Comparison of ENCODE assay signal across 10 cellular contexts in genomic region chr10:15715619-15716227, GRCh38. TPM values are rescaled to one million over a fixed set of nuclear protein-coding genes. Genes with fewer than 3 reads are reported as not detected.
DNase-seq lines count a peak whose midpoint lies in the region; ATAC-seq, FAIRE-seq and TF ChIP-seq lines count a peak whose summit lies in the region.
"Had no signal": no experiment of that assay in that cellular context is flagged by ENCODE, and none has a peak within 500 bp of the region (broad histone marks: within the 10 kb centered on the region; RNA-seq: fewer than 3 reads in every experiment).

No MANE protein-coding gene starts in this region.

- H3K4me3 ChIP-seq in DND-41 (ENCODE audit: low read depth in 1 of 2, low read length in 2 of 2) (no peak overlapping the region), endothelial cell of umbilical vein (replicated peaks in 1 of 3; ENCODE audit: insufficient read depth in 1 of 3, low read depth in 1 of 3, low read length in 3 of 3) (no peak overlapping the region), neural progenitor cell (no peak overlapping the region)

- POLR2A ChIA-PET in endothelial cell of umbilical vein (lab: Charles Lee) = no interaction called here

- FAIRE-seq in endothelial cell of umbilical vein (lab: Jason Lieb, UNC) (peak; percentile 92), GM12892 (lab: Jason Lieb, UNC) (no peak)

- H3K4me1 ChIP-seq in DND-41 (ENCODE audit: insufficient read depth, low read length) = no peaks in the 10 kb centered on the region
- H3K4me1 ChIP-seq in endothelial cell of umbilical vein (ENCODE audit: control insufficient read depth, extremely low read depth, insufficient read depth, low read length) = peaks cover 4% of the 10 kb centered on the region
- no peaks in the 10 kb centered on the region for H3K4me1 ChIP-seq in neural progenitor cell

- H3K9me3 Mint-ChIP-seq in neural progenitor cell = no peaks in the 10 kb centered on the region
- no peaks in the 10 kb centered on the region for H3K9me3 Mint-ChIP-seq in activated naive CD4-positive, alpha-beta T cell treated with anti-CD3 and anti-CD28 coated beads, Interleukin-2, amount 50 U/mL, for 72 hours

- TF ChIP-seq POLR2A in endothelial cell of umbilical vein (IDR thresholded peaks at IDR 0.05; ENCODE audit: low read depth, low read length) (no peak), GM12892 (IDR thresholded peaks at IDR 0.05; ENCODE audit: low read depth, low read length) (no peak)

- H3K9ac ChIP-seq in DND-41 (ENCODE audit: low read depth, low read length) = no peak overlapping the region
- H3K9ac ChIP-seq in endothelial cell of umbilical vein (replicated peaks; ENCODE audit: extremely low read depth, insufficient read depth, low read length) = no peak overlapping the region
- H3K9ac ChIP-seq in neural progenitor cell = no peak overlapping the region

- TF ChIP-seq CTCF in DND-41 (IDR thresholded peaks at IDR 0.05; ENCODE audit: borderline replicate concordance, extremely low read depth, low read length, poor library complexity, severe bottlenecking) (peak; percentile 36), endothelial cell of umbilical vein (IDR thresholded peaks at IDR 0.05; ENCODE audit: extremely low read depth in 1 of 2, insufficient read depth in 1 of 2, low read depth in 1 of 2, low read length in 2 of 2) (peak; percentile 58 to 70), neural progenitor cell (IDR thresholded peaks at IDR 0.05) (peak; percentile 62)

- peaks cover 15% of the 10 kb centered on the region for H3F3A ChIP-seq in neural progenitor cell (ENCODE audit: low read depth)

- H2AFZ ChIP-seq in DND-41 (ENCODE audit: low read depth, low read length) (no peak overlapping the region), endothelial cell of umbilical vein (ENCODE audit: low read depth, low read length) (no peak overlapping the region), neural progenitor cell (replicated peaks) (no peak overlapping the region)

- peaks cover 14% of the 10 kb centered on the region for H3K27me3 Mint-ChIP-seq in neural progenitor cell (ENCODE audit: insufficient read depth, low read depth)

- H3K36me3 Mint-ChIP-seq in neural progenitor cell = no peaks in the 10 kb centered on the region
- H3K36me3 Mint-ChIP-seq in activated naive CD4-positive, alpha-beta T cell treated with anti-CD3 and anti-CD28 coated beads, Interleukin-2, amount 50 U/mL, for 72 hours = peaks cover 0 to 5% of the 10 kb centered on the region in 2 donors

- H3K27ac ChIP-seq in DND-41 (ENCODE audit: low read length) = no peak overlapping the region
- H3K27ac ChIP-seq in endothelial cell of umbilical vein (ENCODE audit: insufficient read depth, low read depth, low read length) = no peak overlapping the region
- no peak overlapping the region for H3K27ac ChIP-seq in neural progenitor cell

- ATAC-seq in DND-41 (ENCODE audit: insufficient read depth, low read depth) (no peak), HG02571 (IDR thresholded peaks at IDR 0.05; ENCODE audit: unreplicated experiment) (no peak)
- ATAC-seq in activated naive CD4-positive, alpha-beta T cell treated with anti-CD3 and anti-CD28 coated beads, Interleukin-2, amount 50 U/mL, for 72 hours = no peak

- no peak overlapping the region for H3K4me3 Mint-ChIP-seq in neural progenitor cell

- no peak overlapping the region for H3K4me2 ChIP-seq in DND-41 (ENCODE audit: insufficient read depth, low read length)
- no peak overlapping the region for H3K4me2 ChIP-seq in endothelial cell of umbilical vein (ENCODE audit: insufficient read depth, low read length)
- no peak overlapping the region for H3K4me2 ChIP-seq in neural progenitor cell

- H3K79me2 ChIP-seq in DND-41 (ENCODE audit: insufficient read depth, low read length) (no peaks in the 10 kb centered on the region), endothelial cell of umbilical vein (ENCODE audit: control insufficient read depth, insufficient read depth, low read length) (no peaks in the 10 kb centered on the region), neural progenitor cell (ENCODE audit: low read depth) (no peaks in the 10 kb centered on the region)

- no TSS peak for BruUV-seq in endothelial cell of umbilical vein (replicated peaks; lab: Mats Ljungman, UMichigan)

- H3K36me3 ChIP-seq in DND-41 (ENCODE audit: insufficient read depth, low read length) (no peaks in the 10 kb centered on the region), endothelial cell of umbilical vein (ENCODE audit: control insufficient read depth in 2 of 2, extremely low read depth in 1 of 2, insufficient read depth in 2 of 2, low read length in 2 of 2) (no peaks in the 10 kb centered on the region), neural progenitor cell (no peaks in the 10 kb centered on the region)

- H3K9me3 ChIP-seq in DND-41 (ENCODE audit: insufficient read depth, low read length, severe bottlenecking) = no peaks in the 10 kb centered on the region
- H3K9me3 ChIP-seq in endothelial cell of umbilical vein (replicated peaks; ENCODE audit: control insufficient read depth, insufficient read depth, low read length) = no peaks in the 10 kb centered on the region
- no peaks in the 10 kb centered on the region for H3K9me3 ChIP-seq in neural progenitor cell (ENCODE audit: low read depth)

- H3K27me3 ChIP-seq in DND-41 (ENCODE audit: insufficient read depth, low read length, poor library complexity) (peaks cover 20% of the 10 kb centered on the region), endothelial cell of umbilical vein (ENCODE audit: control insufficient read depth in 2 of 2, insufficient read depth in 2 of 2, low read length in 2 of 2) (peaks cover 15 to 16% of the 10 kb centered on the region in 2 experiments), neural progenitor cell (peaks cover 81% of the 10 kb centered on the region)

- H3K9me1 ChIP-seq in endothelial cell of umbilical vein (replicated peaks; ENCODE audit: control insufficient read depth, extremely low read depth, insufficient read depth, low read length) = no peaks in the 10 kb centered on the region

- dilution Hi-C loops in endothelial cell of umbilical vein (cut with MboI; ENCODE audit: extremely low pct_ligation_motif_present, low sequenced_read_pairs) = no loop called here

- CTCF ChIA-PET in endothelial cell of umbilical vein (lab: Charles Lee) = interaction anchor here (0.8 to 6.9 kb wide), 24 partner anchors 8 to 289 kb away, joined by 3 to 89 read pairs (median 4); no protein-coding TSS in a partner anchor

- intact Hi-C loops in endothelial cell of umbilical vein (cut with micrococcal nuclease) = loop anchor here (1.0 kb wide), 3 partner anchors 66 to 281 kb away; no protein-coding TSS in a partner anchor

- H4K20me1 ChIP-seq in DND-41 (ENCODE audit: insufficient read depth, low read length) (no peaks in the 10 kb centered on the region), endothelial cell of umbilical vein (replicated peaks; ENCODE audit: control insufficient read depth, extremely low read depth, insufficient read depth, low read length) (no peaks in the 10 kb centered on the region), neural progenitor cell (ENCODE audit: low read depth) (peaks cover 11% of the 10 kb centered on the region)

- DNase-seq in DND-41 (no peak), NCI-H82 (lab: John Stamatoyannopoulos, UW) (peak; percentile 54), endothelial cell of umbilical vein (ENCODE audit: low read depth, low spot score) (peak; percentile 44), neural progenitor cell (ENCODE audit: low spot score) (peak; percentile 56), GM12892 (ENCODE audit: insufficient read length) (no peak), mucosa of gallbladder (ENCODE audit: low spot score) (no peak)
- DNase-seq in activated naive CD4-positive, alpha-beta T cell treated with anti-CD3 and anti-CD28 coated beads, Interleukin-2, amount 50 U/mL, for 72 hours (ENCODE audit: low spot score in 2 of 2) = no peak
- DNase-seq: cerebellar nuclear complex had no signal

- H3K27ac Mint-ChIP-seq in neural progenitor cell = no peak overlapping the region
- no peak overlapping the region for H3K27ac Mint-ChIP-seq in activated naive CD4-positive, alpha-beta T cell treated with anti-CD3 and anti-CD28 coated beads, Interleukin-2, amount 50 U/mL, for 72 hours

- peaks cover 10% of the 10 kb centered on the region for H3K4me1 Mint-ChIP-seq in neural progenitor cell

TF ChIP-seq in endothelial cell of umbilical vein, 7 proteins besides CTCF, POLR2A, EP300 and RAD21:
- no peak for TF ChIP-seq MAX (IDR thresholded peaks at IDR 0.05; ENCODE audit: insufficient read depth, insufficient read length)

RNA-seq across cellular contexts. Expression of gene ITGA8, which starts 4.0 kb away (rescaled TPM):
- total RNA-seq in endothelial cell of umbilical vein = 0.12 and 0.40 TPM in 2 replicates
- polyA plus RNA-seq in endothelial cell of umbilical vein = 0.04 TPM in 1 of 2 replicates, not detected in the other
- 0.01 and 0.05 TPM in 2 replicates for polyA plus RNA-seq in endothelial cell of umbilical vein (2011; cell fraction: cytosol; rRNA removed)
- 0.03 TPM in 1 of 2 replicates, not detected in the other for polyA plus RNA-seq in endothelial cell of umbilical vein (2011; cell fraction: nucleus; rRNA removed)
- polyA plus RNA-seq in endothelial cell of umbilical vein (2012) = 0.03 and 0.05 TPM in 2 replicates
- polyA minus RNA-seq in endothelial cell of umbilical vein = not detected in 2 replicates
- polyA minus RNA-seq in endothelial cell of umbilical vein (2011; cell fraction: cytosol; rRNA and poly(A)+ RNA removed) = not detected
- polyA minus RNA-seq in endothelial cell of umbilical vein (2011; cell fraction: nucleus; rRNA and poly(A)+ RNA removed) = not detected in 2 replicates
- 0.15 TPM in 1 of 2 replicates, not detected in the other for total RNA-seq in neural progenitor cell (ENCODE audit: low replicate concordance)
- not detected for total RNA-seq in activated naive CD4-positive, alpha-beta T cell treated with anti-CD3 and anti-CD28 coated beads, Interleukin-2, amount 50 U/mL, for 72 hours
- 1.6 TPM for polyA plus RNA-seq in GM12892 (2012; ENCODE audit: missing spikeins)
- total RNA-seq in mucosa of gallbladder = 2.4 TPM
- total RNA-seq: T-helper 1 cell treated with Interleukin-12 subunit alpha and Interleukin-12 subunit beta and Interleukin-4 antibody, amounts not matched to agents 30 ng/mL and 1 ng/mL, for 36 hours had no signal

Comparison
In these comparisons a context has a peak if more than half of its experiments do, and no peak if none do; other contexts are left out.
1. DNase-seq: peak in NCI-H82 (single experiment), endothelial cell of umbilical vein (single experiment) and neural progenitor cell (single experiment); none in DND-41 (single experiment), activated naive CD4-positive, alpha-beta T cell treated with anti-CD3 and anti-CD28 coated beads, Interleukin-2, amount 50 U/mL, for 72 hours (0 of 2), GM12892 (single experiment) and mucosa of gallbladder (single experiment).
2. Peak in every context shown above with its lines, with median percentiles within 50 percentile points of each other: CTCF ChIP-seq.